ENCODE assay signal across 1 cellular context in the genomic region with DNA sequence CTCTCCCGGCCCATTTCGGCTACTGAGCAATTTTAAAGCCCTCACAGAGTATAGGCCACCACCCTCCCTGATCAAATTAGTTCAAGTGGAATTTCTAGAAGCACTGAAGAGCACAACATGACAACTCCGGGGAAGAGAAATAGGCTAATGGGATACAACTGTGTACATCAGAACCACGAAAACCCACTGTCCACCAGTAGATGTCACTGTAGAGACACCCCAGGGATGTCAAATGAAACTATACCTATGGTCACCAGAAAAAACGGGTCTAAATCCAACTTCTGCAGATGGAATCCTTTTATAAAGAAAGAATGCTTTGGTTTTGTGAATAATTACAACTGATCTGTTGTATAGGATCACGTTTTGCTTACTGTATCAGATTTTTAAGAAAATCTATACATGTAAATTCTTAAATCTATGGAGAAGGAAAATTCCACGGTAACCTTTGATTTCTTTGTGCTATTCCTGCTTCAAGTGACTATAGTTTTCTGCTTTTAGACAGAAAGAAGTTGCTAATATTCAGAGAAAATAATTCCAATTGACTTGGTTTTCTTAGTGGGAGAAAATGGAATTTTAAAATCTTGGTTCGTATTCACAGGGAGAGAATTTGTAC.
TF ChIP-seq lines count a peak whose summit lies in the region.

No MANE protein-coding gene starts in this region.

TF ChIP-seq in H1, 55 proteins besides CTCF, POLR2A, EP300 and RAD21 (continued from another document):
- TF ChIP-seq, protein P1, sequence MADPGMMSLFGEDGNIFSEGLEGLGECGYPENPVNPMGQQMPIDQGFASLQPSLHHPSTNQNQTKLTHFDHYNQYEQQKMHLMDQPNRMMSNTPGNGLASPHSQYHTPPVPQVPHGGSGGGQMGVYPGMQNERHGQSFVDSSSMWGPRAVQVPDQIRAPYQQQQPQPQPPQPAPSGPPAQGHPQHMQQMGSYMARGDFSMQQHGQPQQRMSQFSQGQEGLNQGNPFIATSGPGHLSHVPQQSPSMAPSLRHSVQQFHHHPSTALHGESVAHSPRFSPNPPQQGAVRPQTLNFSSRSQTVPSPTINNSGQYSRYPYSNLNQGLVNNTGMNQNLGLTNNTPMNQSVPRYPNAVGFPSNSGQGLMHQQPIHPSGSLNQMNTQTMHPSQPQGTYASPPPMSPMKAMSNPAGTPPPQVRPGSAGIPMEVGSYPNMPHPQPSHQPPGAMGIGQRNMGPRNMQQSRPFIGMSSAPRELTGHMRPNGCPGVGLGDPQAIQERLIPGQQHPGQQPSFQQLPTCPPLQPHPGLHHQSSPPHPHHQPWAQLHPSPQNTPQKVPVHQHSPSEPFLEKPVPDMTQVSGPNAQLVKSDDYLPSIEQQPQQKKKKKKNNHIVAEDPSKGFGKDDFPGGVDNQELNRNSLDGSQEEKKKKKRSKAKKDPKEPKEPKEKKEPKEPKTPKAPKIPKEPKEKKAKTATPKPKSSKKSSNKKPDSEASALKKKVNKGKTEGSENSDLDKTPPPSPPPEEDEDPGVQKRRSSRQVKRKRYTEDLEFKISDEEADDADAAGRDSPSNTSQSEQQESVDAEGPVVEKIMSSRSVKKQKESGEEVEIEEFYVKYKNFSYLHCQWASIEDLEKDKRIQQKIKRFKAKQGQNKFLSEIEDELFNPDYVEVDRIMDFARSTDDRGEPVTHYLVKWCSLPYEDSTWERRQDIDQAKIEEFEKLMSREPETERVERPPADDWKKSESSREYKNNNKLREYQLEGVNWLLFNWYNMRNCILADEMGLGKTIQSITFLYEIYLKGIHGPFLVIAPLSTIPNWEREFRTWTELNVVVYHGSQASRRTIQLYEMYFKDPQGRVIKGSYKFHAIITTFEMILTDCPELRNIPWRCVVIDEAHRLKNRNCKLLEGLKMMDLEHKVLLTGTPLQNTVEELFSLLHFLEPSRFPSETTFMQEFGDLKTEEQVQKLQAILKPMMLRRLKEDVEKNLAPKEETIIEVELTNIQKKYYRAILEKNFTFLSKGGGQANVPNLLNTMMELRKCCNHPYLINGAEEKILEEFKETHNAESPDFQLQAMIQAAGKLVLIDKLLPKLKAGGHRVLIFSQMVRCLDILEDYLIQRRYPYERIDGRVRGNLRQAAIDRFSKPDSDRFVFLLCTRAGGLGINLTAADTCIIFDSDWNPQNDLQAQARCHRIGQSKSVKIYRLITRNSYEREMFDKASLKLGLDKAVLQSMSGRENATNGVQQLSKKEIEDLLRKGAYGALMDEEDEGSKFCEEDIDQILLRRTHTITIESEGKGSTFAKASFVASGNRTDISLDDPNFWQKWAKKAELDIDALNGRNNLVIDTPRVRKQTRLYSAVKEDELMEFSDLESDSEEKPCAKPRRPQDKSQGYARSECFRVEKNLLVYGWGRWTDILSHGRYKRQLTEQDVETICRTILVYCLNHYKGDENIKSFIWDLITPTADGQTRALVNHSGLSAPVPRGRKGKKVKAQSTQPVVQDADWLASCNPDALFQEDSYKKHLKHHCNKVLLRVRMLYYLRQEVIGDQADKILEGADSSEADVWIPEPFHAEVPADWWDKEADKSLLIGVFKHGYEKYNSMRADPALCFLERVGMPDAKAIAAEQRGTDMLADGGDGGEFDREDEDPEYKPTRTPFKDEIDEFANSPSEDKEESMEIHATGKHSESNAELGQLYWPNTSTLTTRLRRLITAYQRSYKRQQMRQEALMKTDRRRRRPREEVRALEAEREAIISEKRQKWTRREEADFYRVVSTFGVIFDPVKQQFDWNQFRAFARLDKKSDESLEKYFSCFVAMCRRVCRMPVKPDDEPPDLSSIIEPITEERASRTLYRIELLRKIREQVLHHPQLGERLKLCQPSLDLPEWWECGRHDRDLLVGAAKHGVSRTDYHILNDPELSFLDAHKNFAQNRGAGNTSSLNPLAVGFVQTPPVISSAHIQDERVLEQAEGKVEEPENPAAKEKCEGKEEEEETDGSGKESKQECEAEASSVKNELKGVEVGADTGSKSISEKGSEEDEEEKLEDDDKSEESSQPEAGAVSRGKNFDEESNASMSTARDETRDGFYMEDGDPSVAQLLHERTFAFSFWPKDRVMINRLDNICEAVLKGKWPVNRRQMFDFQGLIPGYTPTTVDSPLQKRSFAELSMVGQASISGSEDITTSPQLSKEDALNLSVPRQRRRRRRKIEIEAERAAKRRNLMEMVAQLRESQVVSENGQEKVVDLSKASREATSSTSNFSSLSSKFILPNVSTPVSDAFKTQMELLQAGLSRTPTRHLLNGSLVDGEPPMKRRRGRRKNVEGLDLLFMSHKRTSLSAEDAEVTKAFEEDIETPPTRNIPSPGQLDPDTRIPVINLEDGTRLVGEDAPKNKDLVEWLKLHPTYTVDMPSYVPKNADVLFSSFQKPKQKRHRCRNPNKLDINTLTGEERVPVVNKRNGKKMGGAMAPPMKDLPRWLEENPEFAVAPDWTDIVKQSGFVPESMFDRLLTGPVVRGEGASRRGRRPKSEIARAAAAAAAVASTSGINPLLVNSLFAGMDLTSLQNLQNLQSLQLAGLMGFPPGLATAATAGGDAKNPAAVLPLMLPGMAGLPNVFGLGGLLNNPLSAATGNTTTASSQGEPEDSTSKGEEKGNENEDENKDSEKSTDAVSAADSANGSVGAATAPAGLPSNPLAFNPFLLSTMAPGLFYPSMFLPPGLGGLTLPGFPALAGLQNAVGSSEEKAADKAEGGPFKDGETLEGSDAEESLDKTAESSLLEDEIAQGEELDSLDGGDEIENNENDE (IDR thresholded peaks at IDR 0.05; ENCODE audit: insufficient replicate concordance, low read length), result no peak
- TF ChIP-seq KDM1A (IDR thresholded peaks at IDR 0.05; ENCODE audit: borderline replicate concordance, low read length), result no peak
- no peak for TF ChIP-seq BRCA1 (IDR thresholded peaks at IDR 0.05; ENCODE audit: low read depth, low read length)
- TF ChIP-seq SAP30 (IDR thresholded peaks at IDR 0.05; ENCODE audit: insufficient read depth, insufficient replicate concordance, low read length), result no peak
- no peak for TF ChIP-seq HDAC2 (IDR thresholded peaks at IDR 0.05; ENCODE audit: borderline replicate concordance in 1 of 2, low read depth in 2 of 2, low read length in 2 of 2)
- TF ChIP-seq CBX5 (IDR thresholded peaks at IDR 0.05; ENCODE audit: low read depth, low read length), result no peak
- TF ChIP-seq CTBP2 (IDR thresholded peaks at IDR 0.05; ENCODE audit: borderline replicate concordance, insufficient read depth, insufficient read length, low read length), result no peak
- no peak for TF ChIP-seq POU5F1 (IDR thresholded peaks at IDR 0.05; ENCODE audit: low read depth, low read length)
- no peak for TF ChIP-seq CBX8 (IDR thresholded peaks at IDR 0.05; ENCODE audit: borderline replicate concordance, low read depth, low read length)
- no peak for TF ChIP-seq CHD1 (IDR thresholded peaks at IDR 0.05; ENCODE audit: low read depth, low read length)
- no peak for TF ChIP-seq ZNF274 (IDR thresholded peaks at IDR 0.05; ENCODE audit: borderline replicate concordance, extremely low read depth, low read length)
- TF ChIP-seq HDAC6 (IDR thresholded peaks at IDR 0.05; ENCODE audit: low read depth, low read length), result no peak
